ENCODE assay signal across 1 cellular context in the genomic region with DNA sequence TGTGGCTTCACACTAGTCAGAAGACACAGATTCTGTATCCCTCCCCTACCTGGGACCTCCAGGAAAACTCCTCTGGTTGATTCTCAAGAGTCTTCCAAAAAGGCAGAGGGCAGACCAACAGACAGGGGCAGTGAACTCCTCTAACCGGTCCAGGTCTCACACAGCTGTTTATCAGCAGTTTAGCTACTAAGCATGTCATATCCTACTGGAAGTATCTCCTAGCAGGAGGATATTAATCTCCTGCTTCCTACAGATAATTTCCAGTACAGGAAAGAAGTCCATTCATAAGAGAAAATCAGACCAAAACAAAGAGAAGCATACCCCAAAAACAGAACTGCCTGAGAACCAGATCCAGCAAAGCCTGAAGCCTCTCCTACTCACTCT.
TF ChIP-seq lines count a peak whose summit lies in the region.

No MANE protein-coding gene starts in this region.

TF ChIP-seq in WTC11, 78 proteins besides CTCF, POLR2A, EP300 and RAD21 (continued from another document):
- TF ChIP-seq, protein P1, sequence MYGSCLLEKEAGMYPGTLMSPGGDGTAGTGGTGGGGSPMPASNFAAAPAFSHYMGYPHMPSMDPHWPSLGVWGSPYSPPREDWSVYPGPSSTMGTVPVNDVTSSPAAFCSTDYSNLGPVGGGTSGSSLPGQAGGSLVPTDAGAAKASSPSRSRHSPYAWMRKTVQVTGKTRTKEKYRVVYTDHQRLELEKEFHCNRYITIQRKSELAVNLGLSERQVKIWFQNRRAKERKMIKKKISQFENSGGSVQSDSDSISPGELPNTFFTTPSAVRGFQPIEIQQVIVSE (CRISPR knock-in tag; IDR thresholded peaks at IDR 0.05; ENCODE audit: borderline replicate concordance), result no peak
- TF ChIP-seq ZNF121 (CRISPR knock-in tag; IDR thresholded peaks at IDR 0.05), result no peak
- TF ChIP-seq GABPB1 (CRISPR knock-in tag; IDR thresholded peaks at IDR 0.05), result no peak
- no peak for TF ChIP-seq CREB1 (CRISPR knock-in tag; IDR thresholded peaks at IDR 0.05)
- TF ChIP-seq, protein P2, sequence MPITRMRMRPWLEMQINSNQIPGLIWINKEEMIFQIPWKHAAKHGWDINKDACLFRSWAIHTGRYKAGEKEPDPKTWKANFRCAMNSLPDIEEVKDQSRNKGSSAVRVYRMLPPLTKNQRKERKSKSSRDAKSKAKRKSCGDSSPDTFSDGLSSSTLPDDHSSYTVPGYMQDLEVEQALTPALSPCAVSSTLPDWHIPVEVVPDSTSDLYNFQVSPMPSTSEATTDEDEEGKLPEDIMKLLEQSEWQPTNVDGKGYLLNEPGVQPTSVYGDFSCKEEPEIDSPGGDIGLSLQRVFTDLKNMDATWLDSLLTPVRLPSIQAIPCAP (CRISPR knock-in tag; IDR thresholded peaks at IDR 0.05), result no peak
- TF ChIP-seq ZNF219 (CRISPR knock-in tag; IDR thresholded peaks at IDR 0.05; ENCODE audit: borderline replicate concordance), result no peak
- TF ChIP-seq, protein P3, sequence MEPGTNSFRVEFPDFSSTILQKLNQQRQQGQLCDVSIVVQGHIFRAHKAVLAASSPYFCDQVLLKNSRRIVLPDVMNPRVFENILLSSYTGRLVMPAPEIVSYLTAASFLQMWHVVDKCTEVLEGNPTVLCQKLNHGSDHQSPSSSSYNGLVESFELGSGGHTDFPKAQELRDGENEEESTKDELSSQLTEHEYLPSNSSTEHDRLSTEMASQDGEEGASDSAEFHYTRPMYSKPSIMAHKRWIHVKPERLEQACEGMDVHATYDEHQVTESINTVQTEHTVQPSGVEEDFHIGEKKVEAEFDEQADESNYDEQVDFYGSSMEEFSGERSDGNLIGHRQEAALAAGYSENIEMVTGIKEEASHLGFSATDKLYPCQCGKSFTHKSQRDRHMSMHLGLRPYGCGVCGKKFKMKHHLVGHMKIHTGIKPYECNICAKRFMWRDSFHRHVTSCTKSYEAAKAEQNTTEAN (CRISPR knock-in tag; IDR thresholded peaks at IDR 0.05), result no peak
- TF ChIP-seq, protein P4, sequence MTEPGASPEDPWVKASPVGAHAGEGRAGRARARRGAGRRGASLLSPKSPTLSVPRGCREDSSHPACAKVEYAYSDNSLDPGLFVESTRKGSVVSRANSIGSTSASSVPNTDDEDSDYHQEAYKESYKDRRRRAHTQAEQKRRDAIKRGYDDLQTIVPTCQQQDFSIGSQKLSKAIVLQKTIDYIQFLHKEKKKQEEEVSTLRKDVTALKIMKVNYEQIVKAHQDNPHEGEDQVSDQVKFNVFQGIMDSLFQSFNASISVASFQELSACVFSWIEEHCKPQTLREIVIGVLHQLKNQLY (CRISPR knock-in tag; IDR thresholded peaks at IDR 0.05), result no peak
- TF ChIP-seq KAT7 (CRISPR knock-in tag; IDR thresholded peaks at IDR 0.05; ENCODE audit: borderline replicate concordance), result no peak
- TF ChIP-seq GRHL2 (CRISPR knock-in tag; IDR thresholded peaks at IDR 0.05; ENCODE audit: insufficient replicate concordance, severe bottlenecking), result no peak
- TF ChIP-seq CBFB (CRISPR knock-in tag; IDR thresholded peaks at IDR 0.05; ENCODE audit: low read depth), result no peak
- TF ChIP-seq ZNF423 (CRISPR knock-in tag; IDR thresholded peaks at IDR 0.05), result no peak
- no peak for TF ChIP-seq ZNF232 (CRISPR knock-in tag; IDR thresholded peaks at IDR 0.05)
TF ChIP-seq in WTC11: peak in this region for 0.
